In the genomic region with DNA sequence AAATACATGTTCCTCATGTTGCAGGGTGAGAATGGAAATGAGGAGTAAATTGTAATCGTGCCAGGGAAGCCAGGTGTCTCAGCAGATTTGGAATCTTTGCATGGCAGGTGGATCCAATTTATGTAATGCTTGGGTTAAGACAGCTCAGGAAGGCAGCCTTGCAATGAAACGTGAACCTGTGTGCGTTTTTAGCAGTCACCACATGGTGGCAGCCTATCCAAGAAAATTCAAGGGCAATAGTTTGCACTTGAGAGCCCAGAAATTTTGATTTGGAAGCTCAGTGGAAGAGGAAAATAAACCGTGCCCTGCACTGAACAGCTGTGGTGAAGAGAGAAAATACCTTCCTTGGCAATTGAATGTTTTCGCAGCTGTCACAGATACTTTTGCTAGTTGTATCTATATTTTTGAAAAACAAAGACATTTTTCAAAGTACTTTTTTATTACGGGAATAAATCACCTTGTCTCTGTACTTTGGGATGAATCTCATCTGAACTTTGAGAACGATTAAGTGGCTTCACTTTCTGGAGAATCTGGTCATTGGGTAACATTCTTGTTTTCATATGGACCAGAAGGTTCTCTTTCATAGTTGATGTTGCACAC, we compare ENCODE assay signal across 1 cellular context.
TF ChIP-seq lines count a peak whose summit lies in the region.

No MANE protein-coding gene starts in this region.

TF ChIP-seq in K562, 482 proteins besides CTCF, POLR2A, EP300 and RAD21 (continued from another document):
- TF ChIP-seq, protein P1, sequence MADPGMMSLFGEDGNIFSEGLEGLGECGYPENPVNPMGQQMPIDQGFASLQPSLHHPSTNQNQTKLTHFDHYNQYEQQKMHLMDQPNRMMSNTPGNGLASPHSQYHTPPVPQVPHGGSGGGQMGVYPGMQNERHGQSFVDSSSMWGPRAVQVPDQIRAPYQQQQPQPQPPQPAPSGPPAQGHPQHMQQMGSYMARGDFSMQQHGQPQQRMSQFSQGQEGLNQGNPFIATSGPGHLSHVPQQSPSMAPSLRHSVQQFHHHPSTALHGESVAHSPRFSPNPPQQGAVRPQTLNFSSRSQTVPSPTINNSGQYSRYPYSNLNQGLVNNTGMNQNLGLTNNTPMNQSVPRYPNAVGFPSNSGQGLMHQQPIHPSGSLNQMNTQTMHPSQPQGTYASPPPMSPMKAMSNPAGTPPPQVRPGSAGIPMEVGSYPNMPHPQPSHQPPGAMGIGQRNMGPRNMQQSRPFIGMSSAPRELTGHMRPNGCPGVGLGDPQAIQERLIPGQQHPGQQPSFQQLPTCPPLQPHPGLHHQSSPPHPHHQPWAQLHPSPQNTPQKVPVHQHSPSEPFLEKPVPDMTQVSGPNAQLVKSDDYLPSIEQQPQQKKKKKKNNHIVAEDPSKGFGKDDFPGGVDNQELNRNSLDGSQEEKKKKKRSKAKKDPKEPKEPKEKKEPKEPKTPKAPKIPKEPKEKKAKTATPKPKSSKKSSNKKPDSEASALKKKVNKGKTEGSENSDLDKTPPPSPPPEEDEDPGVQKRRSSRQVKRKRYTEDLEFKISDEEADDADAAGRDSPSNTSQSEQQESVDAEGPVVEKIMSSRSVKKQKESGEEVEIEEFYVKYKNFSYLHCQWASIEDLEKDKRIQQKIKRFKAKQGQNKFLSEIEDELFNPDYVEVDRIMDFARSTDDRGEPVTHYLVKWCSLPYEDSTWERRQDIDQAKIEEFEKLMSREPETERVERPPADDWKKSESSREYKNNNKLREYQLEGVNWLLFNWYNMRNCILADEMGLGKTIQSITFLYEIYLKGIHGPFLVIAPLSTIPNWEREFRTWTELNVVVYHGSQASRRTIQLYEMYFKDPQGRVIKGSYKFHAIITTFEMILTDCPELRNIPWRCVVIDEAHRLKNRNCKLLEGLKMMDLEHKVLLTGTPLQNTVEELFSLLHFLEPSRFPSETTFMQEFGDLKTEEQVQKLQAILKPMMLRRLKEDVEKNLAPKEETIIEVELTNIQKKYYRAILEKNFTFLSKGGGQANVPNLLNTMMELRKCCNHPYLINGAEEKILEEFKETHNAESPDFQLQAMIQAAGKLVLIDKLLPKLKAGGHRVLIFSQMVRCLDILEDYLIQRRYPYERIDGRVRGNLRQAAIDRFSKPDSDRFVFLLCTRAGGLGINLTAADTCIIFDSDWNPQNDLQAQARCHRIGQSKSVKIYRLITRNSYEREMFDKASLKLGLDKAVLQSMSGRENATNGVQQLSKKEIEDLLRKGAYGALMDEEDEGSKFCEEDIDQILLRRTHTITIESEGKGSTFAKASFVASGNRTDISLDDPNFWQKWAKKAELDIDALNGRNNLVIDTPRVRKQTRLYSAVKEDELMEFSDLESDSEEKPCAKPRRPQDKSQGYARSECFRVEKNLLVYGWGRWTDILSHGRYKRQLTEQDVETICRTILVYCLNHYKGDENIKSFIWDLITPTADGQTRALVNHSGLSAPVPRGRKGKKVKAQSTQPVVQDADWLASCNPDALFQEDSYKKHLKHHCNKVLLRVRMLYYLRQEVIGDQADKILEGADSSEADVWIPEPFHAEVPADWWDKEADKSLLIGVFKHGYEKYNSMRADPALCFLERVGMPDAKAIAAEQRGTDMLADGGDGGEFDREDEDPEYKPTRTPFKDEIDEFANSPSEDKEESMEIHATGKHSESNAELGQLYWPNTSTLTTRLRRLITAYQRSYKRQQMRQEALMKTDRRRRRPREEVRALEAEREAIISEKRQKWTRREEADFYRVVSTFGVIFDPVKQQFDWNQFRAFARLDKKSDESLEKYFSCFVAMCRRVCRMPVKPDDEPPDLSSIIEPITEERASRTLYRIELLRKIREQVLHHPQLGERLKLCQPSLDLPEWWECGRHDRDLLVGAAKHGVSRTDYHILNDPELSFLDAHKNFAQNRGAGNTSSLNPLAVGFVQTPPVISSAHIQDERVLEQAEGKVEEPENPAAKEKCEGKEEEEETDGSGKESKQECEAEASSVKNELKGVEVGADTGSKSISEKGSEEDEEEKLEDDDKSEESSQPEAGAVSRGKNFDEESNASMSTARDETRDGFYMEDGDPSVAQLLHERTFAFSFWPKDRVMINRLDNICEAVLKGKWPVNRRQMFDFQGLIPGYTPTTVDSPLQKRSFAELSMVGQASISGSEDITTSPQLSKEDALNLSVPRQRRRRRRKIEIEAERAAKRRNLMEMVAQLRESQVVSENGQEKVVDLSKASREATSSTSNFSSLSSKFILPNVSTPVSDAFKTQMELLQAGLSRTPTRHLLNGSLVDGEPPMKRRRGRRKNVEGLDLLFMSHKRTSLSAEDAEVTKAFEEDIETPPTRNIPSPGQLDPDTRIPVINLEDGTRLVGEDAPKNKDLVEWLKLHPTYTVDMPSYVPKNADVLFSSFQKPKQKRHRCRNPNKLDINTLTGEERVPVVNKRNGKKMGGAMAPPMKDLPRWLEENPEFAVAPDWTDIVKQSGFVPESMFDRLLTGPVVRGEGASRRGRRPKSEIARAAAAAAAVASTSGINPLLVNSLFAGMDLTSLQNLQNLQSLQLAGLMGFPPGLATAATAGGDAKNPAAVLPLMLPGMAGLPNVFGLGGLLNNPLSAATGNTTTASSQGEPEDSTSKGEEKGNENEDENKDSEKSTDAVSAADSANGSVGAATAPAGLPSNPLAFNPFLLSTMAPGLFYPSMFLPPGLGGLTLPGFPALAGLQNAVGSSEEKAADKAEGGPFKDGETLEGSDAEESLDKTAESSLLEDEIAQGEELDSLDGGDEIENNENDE (IDR thresholded peaks at IDR 0.05; ENCODE audit: low read depth, low read length) = no peak
- TF ChIP-seq, protein P2, sequence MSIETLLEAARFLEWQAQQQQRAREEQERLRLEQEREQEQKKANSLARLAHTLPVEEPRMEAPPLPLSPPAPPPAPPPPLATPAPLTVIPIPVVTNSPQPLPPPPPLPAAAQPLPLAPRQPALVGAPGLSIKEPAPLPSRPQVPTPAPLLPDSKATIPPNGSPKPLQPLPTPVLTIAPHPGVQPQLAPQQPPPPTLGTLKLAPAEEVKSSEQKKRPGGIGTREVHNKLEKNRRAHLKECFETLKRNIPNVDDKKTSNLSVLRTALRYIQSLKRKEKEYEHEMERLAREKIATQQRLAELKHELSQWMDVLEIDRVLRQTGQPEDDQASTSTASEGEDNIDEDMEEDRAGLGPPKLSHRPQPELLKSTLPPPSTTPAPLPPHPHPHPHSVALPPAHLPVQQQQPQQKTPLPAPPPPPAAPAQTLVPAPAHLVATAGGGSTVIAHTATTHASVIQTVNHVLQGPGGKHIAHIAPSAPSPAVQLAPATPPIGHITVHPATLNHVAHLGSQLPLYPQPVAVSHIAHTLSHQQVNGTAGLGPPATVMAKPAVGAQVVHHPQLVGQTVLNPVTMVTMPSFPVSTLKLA (conservative IDR thresholded peaks at IDR 0.05) = 0 out of 4 replicates have a peak, but pooled peaks have one; percentile 27 to 33
- 0 out of 2 replicates have a peak, but pooled peaks have one; percentile 16 for TF ChIP-seq RB1 (IDR thresholded peaks at IDR 0.05; ENCODE audit: low read depth)
- peak; percentile 35; the same call in 1 of the 2 replicates for TF ChIP-seq KLF16 (IDR thresholded peaks at IDR 0.05)
- TF ChIP-seq ZFP1 (CRISPR knock-in tag; IDR thresholded peaks at IDR 0.05) = 0 out of 2 replicates have a peak, but pooled peaks have one; percentile 16
- TF ChIP-seq, protein P3, sequence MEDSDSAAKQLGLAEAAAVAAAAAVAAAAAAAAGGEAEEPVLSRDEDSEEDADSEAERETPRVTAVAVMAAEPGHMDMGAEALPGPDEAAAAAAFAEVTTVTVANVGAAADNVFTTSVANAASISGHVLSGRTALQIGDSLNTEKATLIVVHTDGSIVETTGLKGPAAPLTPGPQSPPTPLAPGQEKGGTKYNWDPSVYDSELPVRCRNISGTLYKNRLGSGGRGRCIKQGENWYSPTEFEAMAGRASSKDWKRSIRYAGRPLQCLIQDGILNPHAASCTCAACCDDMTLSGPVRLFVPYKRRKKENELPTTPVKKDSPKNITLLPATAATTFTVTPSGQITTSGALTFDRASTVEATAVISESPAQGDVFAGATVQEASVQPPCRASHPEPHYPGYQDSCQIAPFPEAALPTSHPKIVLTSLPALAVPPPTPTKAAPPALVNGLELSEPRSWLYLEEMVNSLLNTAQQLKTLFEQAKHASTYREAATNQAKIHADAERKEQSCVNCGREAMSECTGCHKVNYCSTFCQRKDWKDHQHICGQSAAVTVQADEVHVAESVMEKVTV (CRISPR knock-in tag; IDR thresholded peaks at IDR 0.05) = peak; percentile 84
- 0 out of 2 replicates have a peak, but pooled peaks have one; percentile 47 for TF ChIP-seq CREM (IDR thresholded peaks at IDR 0.05; ENCODE audit: low read depth)
- peak; percentile 22; the same call in 1 of the 2 replicates for TF ChIP-seq JUND (IDR thresholded peaks at IDR 0.05; ENCODE audit: borderline replicate concordance, low read depth, low read length)
- no peak; the same call in 2 of the 3 replicates for TF ChIP-seq JUND (tag; IDR thresholded peaks at IDR 0.05; ENCODE audit: borderline replicate concordance, low read depth, low read length)
- peak; percentile 64; the same call in 1 of the 2 replicates for TF ChIP-seq XRCC5 (IDR thresholded peaks at IDR 0.05; ENCODE audit: low read depth, low read length)
- 0 out of 2 replicates have a peak, but pooled peaks have one; percentile 9 for TF ChIP-seq EZH2 (IDR thresholded peaks at IDR 0.05; ENCODE audit: borderline replicate concordance, low read depth, low read length)
- no peak for TF ChIP-seq ZNF586 (CRISPR knock-in tag; conservative IDR thresholded peaks at IDR 0.05)
- TF ChIP-seq ZNF77 (CRISPR knock-in tag; IDR thresholded peaks at IDR 0.05) = no peak
- TF ChIP-seq STAG1 (CRISPR knock-in tag; IDR thresholded peaks at IDR 0.05; ENCODE audit: borderline replicate concordance) = peak; percentile 68; the same call in 1 of the 2 replicates
- TF ChIP-seq ARID2 (IDR thresholded peaks at IDR 0.05) = peak; percentile 29; the same call in 1 of the 2 replicates
- peak; percentile 81 for TF ChIP-seq SMC3 (conservative IDR thresholded peaks at IDR 0.05; ENCODE audit: insufficient read depth, low read depth, low read length)
- TF ChIP-seq, protein P4, sequence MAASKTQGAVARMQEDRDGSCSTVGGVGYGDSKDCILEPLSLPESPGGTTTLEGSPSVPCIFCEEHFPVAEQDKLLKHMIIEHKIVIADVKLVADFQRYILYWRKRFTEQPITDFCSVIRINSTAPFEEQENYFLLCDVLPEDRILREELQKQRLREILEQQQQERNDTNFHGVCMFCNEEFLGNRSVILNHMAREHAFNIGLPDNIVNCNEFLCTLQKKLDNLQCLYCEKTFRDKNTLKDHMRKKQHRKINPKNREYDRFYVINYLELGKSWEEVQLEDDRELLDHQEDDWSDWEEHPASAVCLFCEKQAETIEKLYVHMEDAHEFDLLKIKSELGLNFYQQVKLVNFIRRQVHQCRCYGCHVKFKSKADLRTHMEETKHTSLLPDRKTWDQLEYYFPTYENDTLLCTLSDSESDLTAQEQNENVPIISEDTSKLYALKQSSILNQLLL (CRISPR knock-in tag; IDR thresholded peaks at IDR 0.05; ENCODE audit: borderline replicate concordance) = no peak
- no peak for TF ChIP-seq KHSRP (IDR thresholded peaks at IDR 0.05)
- TF ChIP-seq TEAD1 (CRISPR knock-in tag; IDR thresholded peaks at IDR 0.05) = peak in 1 of 2 experiments; percentile 40; a peak in 1 of 4 replicates
- TF ChIP-seq ZNF830 (CRISPR knock-in tag; IDR thresholded peaks at IDR 0.05) = no peak
- TF ChIP-seq BMI1 (IDR thresholded peaks at IDR 0.05; ENCODE audit: low read length) = 0 out of 2 replicates have a peak, but pooled peaks have one; percentile 28
TF ChIP-seq in K562: peak in this region for 15.
